ENCODE assay signal across 8 cellular contexts in the genomic region with DNA sequence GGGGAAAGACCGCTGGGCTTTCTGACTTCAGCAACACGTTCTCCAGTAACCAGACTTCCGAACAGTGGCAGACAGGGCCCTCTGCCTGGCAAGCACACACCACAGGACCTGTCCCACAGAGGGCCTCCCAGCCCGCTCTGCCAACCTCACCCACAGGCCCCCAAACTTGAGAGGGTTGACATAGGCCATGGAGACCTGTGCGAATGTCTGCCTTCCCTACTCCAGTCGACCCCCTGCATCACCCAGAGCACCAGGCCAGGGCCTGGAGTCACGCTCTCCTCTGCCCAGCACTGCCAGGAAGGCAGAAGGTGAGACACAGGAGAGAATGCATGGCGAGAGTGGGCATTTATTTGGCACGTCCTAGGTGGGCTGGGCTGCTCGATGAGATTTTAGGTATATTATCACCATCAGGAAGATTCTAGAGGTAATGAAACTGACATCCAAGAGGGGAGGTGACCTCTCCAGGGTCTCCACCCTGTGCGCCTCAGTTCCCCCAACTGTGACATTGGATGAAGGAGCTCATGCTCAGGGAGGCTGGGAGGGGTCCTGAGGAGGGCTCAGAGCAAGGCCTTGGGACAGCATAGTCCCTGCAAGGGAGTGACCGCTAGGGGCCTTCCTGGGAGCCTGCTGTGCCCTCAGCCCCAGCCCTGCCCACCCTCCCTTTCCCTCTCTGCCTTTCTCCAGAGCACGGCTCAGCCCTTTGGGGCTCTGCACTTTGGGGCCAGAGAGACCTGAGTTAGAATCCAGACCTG. TPM values are rescaled to one million over a fixed set of nuclear protein-coding genes. Genes with fewer than 3 reads are reported as not detected.
A peak's percentile ranks its signal among the peaks of the same experiment; 100 is the strongest.
DNase-seq lines count a peak whose midpoint lies in the region; ATAC-seq, FAIRE-seq and TF ChIP-seq lines count a peak whose summit lies in the region.

No MANE protein-coding gene starts in this region.

- TF ChIP-seq CTCF in K562 (IDR thresholded peaks at IDR 0.05 in 2 of 3, conservative IDR thresholded peaks at IDR 0.05 in 1 of 3; ENCODE audit: insufficient read depth in 2 of 3, low read depth in 1 of 3, low read length in 3 of 3), result peak in 2 of 3 experiments; percentile 13 to 46; a peak in 3 of 6 replicates
- TF ChIP-seq CTCF in lung (IDR thresholded peaks at IDR 0.05; ENCODE audit: control extremely low read depth, extremely low read depth), result no peak
- no peak for TF ChIP-seq CTCF in tibial artery (IDR thresholded peaks at IDR 0.05)

- H3K79me2 ChIP-seq in K562 (ENCODE audit: control insufficient read depth, insufficient read depth, low read length), result no peaks in the 10 kb centered on the region

- H4K20me1 ChIP-seq in K562 (replicated peaks; ENCODE audit: control insufficient read depth, insufficient read depth, low read length), result no peaks in the 10 kb centered on the region

- peak overlapping the region; percentile 57; the same call in 1 of the 2 replicates for H3K4me2 ChIP-seq in K562 (ENCODE audit: insufficient read depth, low read length)

- no peak overlapping the region; a peak in 1 of 4 replicates for H3K9ac ChIP-seq in K562 (ENCODE audit: insufficient read depth in 1 of 2, low read depth in 2 of 2, low read length in 2 of 2)

- DNase-seq in NCI-H82 (lab: John Stamatoyannopoulos, UW) (peak; percentile 29), NCI-H82 treated with DMSO at 0.1 percent for 48 hours (lab: John Stamatoyannopoulos, UW; ENCODE audit: unreplicated experiment) (no peak), K562 (ENCODE audit: extremely low read depth in 1 of 4, low spot score in 3 of 4) (peak; percentile 40 to 52 (median 46)), lung (ENCODE audit: low spot score) (no peak), tibial artery (no peak), NCI-H146 treated with DMSO at 0.1 percent for 48 hours (lab: John Stamatoyannopoulos, UW; ENCODE audit: unreplicated experiment) (no peak), HUDEP-2 (lab: John Stamatoyannopoulos, UW; ENCODE audit: unreplicated experiment in 76 of 76) (no peak)
- DNase-seq in effector CD4-positive, alpha-beta T cell, result no peak

- WGBS in K562 (ENCODE audit: insufficient coverage, low coverage, missing lambda C conversion rate), result 27% methylated on average over 11 of the region's 13 CpGs
- 85 to 89% methylated on average over 12 to 13 of the region's 13 CpGs for WGBS in lung, 2 donors

- in situ Hi-C loops in K562 (cut with MboI), result loop anchor here (5.0 to 25.0 kb wide), 3 partner anchors 186 to 1596 kb away; no protein-coding TSS in a partner anchor

- TF ChIP-seq RAD21 in K562 (CRISPR knock-in tag; conservative IDR thresholded peaks at IDR 0.05 in 1 of 2, IDR thresholded peaks at IDR 0.05 in 1 of 2), result no peak

- TF ChIP-seq POLR2A in K562 (conservative IDR thresholded peaks at IDR 0.05), result no peak

- H3K4me3 ChIP-seq in K562, result no peak overlapping the region
- no peak overlapping the region for H3K4me3 ChIP-seq in lung
- H3K4me3 ChIP-seq in tibial artery, result no peak overlapping the region

- H3K36me3 ChIP-seq in K562 (ENCODE audit: control insufficient read depth, insufficient read depth, low read length) (no peaks in the 10 kb centered on the region), lung (ENCODE audit: control insufficient read depth in 2 of 2, insufficient read depth in 2 of 2, low read length in 2 of 2) (no peaks in the 10 kb centered on the region), tibial artery (no peaks in the 10 kb centered on the region)

- intact Hi-C loops in K562 (cut with micrococcal nuclease) (loop anchor here (5.0 kb wide), 1 partner anchor 131 kb away; no protein-coding TSS in a partner anchor), tibial artery (cut with DNase I; ENCODE audit: low total_unique reads) (loop anchor here (2.0 to 5.0 kb wide), 2 partner anchors 55 to 156 kb away; partner anchors contain the start of gene DUSP1)

- H3K27ac ChIP-seq in K562 (ENCODE audit: extremely low read depth, low read depth, low read length) (no peak overlapping the region), lung (ENCODE audit: low read depth in 1 of 2, low read length in 1 of 2) (peak overlapping the region; percentile 54 to 88), tibial artery (peak overlapping the region; percentile 60 to 73)

- peaks cover 0 to 22% of the 10 kb centered on the region in 2 experiments; a peak in 3 of 5 replicates for H3K27me3 ChIP-seq in K562 (ENCODE audit: control insufficient read depth in 2 of 2, insufficient read depth in 2 of 2, low read length in 2 of 2)
- no peaks in the 10 kb centered on the region for H3K27me3 ChIP-seq in lung (ENCODE audit: control insufficient read depth, insufficient read depth)
- H3K27me3 ChIP-seq in tibial artery, result peaks cover 0 to 4% of the 10 kb centered on the region in 2 donors

- POLR2A ChIA-PET in K562 (lab: Yijun Ruan, JAX), result interaction anchor here (0.6 kb wide), 1 partner anchor 563 kb away, joined by 3 read pairs; no protein-coding TSS in a partner anchor

- ATAC-seq in K562 (peak; percentile 69), lung (ENCODE audit: insufficient read depth, low FRiP score) (no peak)

- no peaks in the 10 kb centered on the region for H3K9me1 ChIP-seq in K562 (ENCODE audit: control insufficient read depth, insufficient read depth, low read length)

- CTCF ChIA-PET in K562 (lab: Yijun Ruan, JAX; ENCODE audit: low intra/inter-chr PET ratio), result interaction anchor here (0.8 to 5.8 kb wide), 6 partner anchors 9 to 223 kb away, joined by 3 to 54 read pairs (median 15); partner anchors contain the start of gene DUSP1

- no peak for FAIRE-seq in K562 (lab: Jason Lieb, UNC)

- H2AFZ ChIP-seq in K562 (ENCODE audit: low read depth, low read length), result peak overlapping the region; percentile 66

- peaks cover 2 to 6% of the 10 kb centered on the region in 2 experiments; a peak in 2 of 5 replicates for H3K4me1 ChIP-seq in K562 (replicated peaks in 1 of 2; ENCODE audit: control insufficient read depth in 2 of 2, insufficient read depth in 2 of 2, low read length in 2 of 2)
- peaks cover 0 to 27% of the 10 kb centered on the region in 2 donors for H3K4me1 ChIP-seq in lung (ENCODE audit: control insufficient read depth in 2 of 2, insufficient read depth in 2 of 2, low read length in 2 of 2)
- peaks cover 0 to 61% (median 40%) of the 10 kb centered on the region in 4 donors for H3K4me1 ChIP-seq in tibial artery

- TF ChIP-seq EP300 in K562 (IDR thresholded peaks at IDR 0.05; ENCODE audit: low read length), result no peak

- BruUV-seq in K562 (replicated peaks; lab: Mats Ljungman, UMichigan), result no TSS peak

- H3K9me3 ChIP-seq in K562 (replicated peaks; ENCODE audit: control insufficient read depth, insufficient read depth, low read depth, low read length) (no peaks in the 10 kb centered on the region), lung (ENCODE audit: control insufficient read depth in 2 of 2, insufficient read depth in 1 of 2, low read length in 1 of 2) (no peaks in the 10 kb centered on the region), tibial artery (no peaks in the 10 kb centered on the region)

TF ChIP-seq in K562, 482 proteins besides CTCF, POLR2A, EP300 and RAD21:
- TF ChIP-seq SMC3 (conservative IDR thresholded peaks at IDR 0.05; ENCODE audit: insufficient read depth, low read depth, low read length) (0 out of 2 replicates have a peak, but pooled peaks have one; percentile 7), MEF2D (tag; conservative IDR thresholded peaks at IDR 0.05; ENCODE audit: low read depth) (no peak)

RNA-seq across cellular contexts. Expression of gene DUSP1, which starts 54.9 kb away (rescaled TPM):
- total RNA-seq in K562 (2011; cell fraction: chromatin; rRNA removed; ENCODE audit: low replicate concordance), result 11.5 and 24.3 TPM in 2 replicates
- 32.5 and 33.0 TPM in 2 replicates for total RNA-seq in K562 (2011; cell fraction: nucleolus; rRNA removed)
- total RNA-seq in K562 (2011; cell fraction: nucleoplasm; rRNA removed), result 17.9 and 22.4 TPM in 2 replicates
- total RNA-seq in K562 (2014; rRNA removed) (12.8 and 18.9 TPM in 2 replicates), K562 (2014; rRNA removed; fragmentation: Illumina TruSeq; extraction: Trizol) (5.0 and 7.3 TPM in 2 replicates), K562 (2015; rRNA removed; fragmentation: Illumina TruSeq; extraction: Trizol) (4.4 and 4.8 TPM in 2 replicates), K562 (2021) (14.2 and 17.1 TPM in 2 replicates), lung (100 to 1,000 TPM; 310 to 377 TPM)
- polyA plus RNA-seq in K562 (2011; rRNA removed) (12.6 and 13.3 TPM in 2 replicates), K562 (2014; fragmentation: Illumina TruSeq; extraction: Trizol) (8.0 and 8.5 TPM in 2 replicates), K562 (2014; fragmentation: Nextera tagmentation; extraction: Ambion mirVana) (1 to 10 TPM; 2.1 to 3.0 TPM), K562 (2014; rRNA removed) (10.1 and 14.1 TPM in 2 replicates), lung (1,000 to 10,000 TPM in 1 of 2 donors, 100 to 1,000 TPM in 1; 138 to 1,153 TPM)
- 16.2 and 25.8 TPM in 2 replicates for polyA plus RNA-seq in K562 (2011; cell fraction: cytosol; rRNA removed)
- 26.5 and 30.4 TPM in 2 replicates for polyA plus RNA-seq in K562 (2011; cell fraction: nucleus; rRNA removed)
- polyA plus RNA-seq in K562 (2012), result 8.3 and 11.4 TPM in 2 replicates
- polyA minus RNA-seq in K562 (2011; rRNA and poly(A)+ RNA removed), result 13.6 and 20.8 TPM in 2 replicates
- polyA minus RNA-seq in K562 (2011; cell fraction: cytosol; rRNA and poly(A)+ RNA removed), result 13.5 and 14.0 TPM in 2 replicates
- 23.3 and 31.2 TPM in 2 replicates for polyA minus RNA-seq in K562 (2011; cell fraction: nucleus; rRNA and poly(A)+ RNA removed)

Comparison
In these comparisons a context has a peak if more than half of its experiments do, and no peak if none do; other contexts are left out.
1. DNase-seq: peak in NCI-H82 (single experiment) and K562 (4 of 4); none in NCI-H82 treated with DMSO at 0.1 percent for 48 hours (single experiment), lung (single experiment), tibial artery (0 of 2), effector CD4-positive, alpha-beta T cell (single experiment), NCI-H146 treated with DMSO at 0.1 percent for 48 hours (single experiment) and HUDEP-2 (0 of 76).
2. CTCF ChIP-seq: peak in K562 (2 of 3); none in lung (single experiment) and tibial artery (0 of 2).
3. RNA of gene DUSP1, which starts 54.9 kb away (total RNA-seq): 310 to 377 TPM in lung; 4.4 to 33.0 TPM in K562; every median in the first group is over 4 times any median in the second.